Comparison of ENCODE assay signal across 14 cellular contexts in genomic region chr22:46969961-46970360, GRCh38.
A peak's percentile ranks its signal among the peaks of the same experiment; 100 is the strongest.
DNase-seq lines count a peak whose midpoint lies in the region; ATAC-seq and TF ChIP-seq lines count a peak whose summit lies in the region.
"Had no signal": no experiment of that assay in that cellular context is flagged by ENCODE, and none has a peak within 500 bp of the region (broad histone marks: within the 10 kb centered on the region; RNA-seq: fewer than 3 reads in every experiment).

No MANE protein-coding gene starts in this region.

- TF ChIP-seq EP300 in sigmoid colon (IDR thresholded peaks at IDR 0.05), result no peak

- no peaks in the 10 kb centered on the region for H3K36me3 Mint-ChIP-seq in T-helper 2 cell treated with Interferon-gamma antibody and Interleukin-4, amounts not matched to agents 5 μg/mL and 100 μg/mL, for 36 hours (ENCODE audit: low read depth)

- no peak for TF ChIP-seq CTCF in sigmoid colon (IDR thresholded peaks at IDR 0.05)
- no peak for TF ChIP-seq CTCF in BE2C (IDR thresholded peaks at IDR 0.05; ENCODE audit: low read depth, low read length)

- H3K9me3 Mint-ChIP-seq in T-helper 2 cell treated with Interferon-gamma antibody and Interleukin-4, amounts not matched to agents 5 μg/mL and 100 μg/mL, for 36 hours, result no peaks in the 10 kb centered on the region

- no peaks in the 10 kb centered on the region for H3K27me3 Mint-ChIP-seq in T-helper 2 cell treated with Interferon-gamma antibody and Interleukin-4, amounts not matched to agents 5 μg/mL and 100 μg/mL, for 36 hours (ENCODE audit: low read depth)

- peak; percentile 15 to 41 for ATAC-seq in activated CD4-positive, CD25-positive, alpha-beta regulatory T cell treated with anti-CD3 and anti-CD28 coated beads, Interleukin-2, amount 50 U/mL, for 24 hours
- peak; percentile 18 for ATAC-seq in GM21786 (IDR thresholded peaks at IDR 0.05; ENCODE audit: unreplicated experiment)
- ATAC-seq: left lung had no signal

- intact Hi-C loops in sigmoid colon (cut with DNase I), result loop anchor here (5.0 kb wide), 1 partner anchor 53 kb away; no protein-coding TSS in a partner anchor

- TF ChIP-seq POLR2A in sigmoid colon (IDR thresholded peaks at IDR 0.05), result no peak

- H3K36me3 ChIP-seq in sigmoid colon (peaks cover 0 to 10% (median 0%) of the 10 kb centered on the region in 4 donors), BE2C (no peaks in the 10 kb centered on the region)
- H3K36me3 ChIP-seq: ovary had no signal

- H3K27me3 ChIP-seq in sigmoid colon (no peaks in the 10 kb centered on the region), BE2C (no peaks in the 10 kb centered on the region)
- H3K27me3 ChIP-seq: left lung, ovary had no signal

- H3K4me3 ChIP-seq in sigmoid colon (no peak overlapping the region), BE2C (ENCODE audit: low read depth, low read length) (no peak overlapping the region)
- H3K4me3 ChIP-seq: left lung, ovary had no signal

- H3K4me3 Mint-ChIP-seq in T-helper 2 cell treated with Interferon-gamma antibody and Interleukin-4, amounts not matched to agents 5 μg/mL and 100 μg/mL, for 36 hours, result no peak overlapping the region

- H3K4me1 ChIP-seq in sigmoid colon (peaks cover 0 to 10% (median 0%) of the 10 kb centered on the region in 4 donors), BE2C (peaks cover 9% of the 10 kb centered on the region; the same call in 1 of the 2 replicates)

- no peak for DNase-seq in activated CD4-positive, CD25-positive, alpha-beta regulatory T cell treated with anti-CD3 and anti-CD28 coated beads, Interleukin-2, amount 50 U/mL, for 72 hours
- DNase-seq in T-helper 2 cell treated with Interferon-gamma antibody and Interleukin-4, amounts not matched to agents 5 μg/mL and 100 μg/mL, for 36 hours (ENCODE audit: low spot score), result peak; percentile 15
- peak; percentile 45 for DNase-seq in sigmoid colon
- DNase-seq in BE2C, result no peak
- DNase-seq in H4 (ENCODE audit: low spot score), result no peak
- DNase-seq in caudate nucleus (lab: John Stamatoyannopoulos, UW), result no peak
- DNase-seq: activated naive CD4-positive, alpha-beta T cell treated with anti-CD3 and anti-CD28 coated beads, Interleukin-2, amount 50 U/mL, for 16 hours; left lung; NCI-H2171 treated with DMSO at 0.1 percent for 48 hours; ovary; stimulated activated CD4-positive, alpha-beta T cell treated with anti-CD3 and anti-CD28 coated beads, Interleukin-4, amount 100 ng/mL, for 4 hours had no signal

- WGBS in sigmoid colon, 2 donors, result 88 to 92% methylated on average over 6 of the region's 6 CpGs

- peak overlapping the region; percentile 5 for H3K27ac Mint-ChIP-seq in T-helper 2 cell treated with Interferon-gamma antibody and Interleukin-4, amounts not matched to agents 5 μg/mL and 100 μg/mL, for 36 hours

- H3K4me1 Mint-ChIP-seq in T-helper 2 cell treated with Interferon-gamma antibody and Interleukin-4, amounts not matched to agents 5 μg/mL and 100 μg/mL, for 36 hours (ENCODE audit: low read depth), result peaks cover 14% of the 10 kb centered on the region

- H3K9me3 ChIP-seq in sigmoid colon, result no peaks in the 10 kb centered on the region
- H3K9me3 ChIP-seq in BE2C, result no peaks in the 10 kb centered on the region
- H3K9me3 ChIP-seq: left lung, ovary had no signal

- H3K27ac ChIP-seq in sigmoid colon (no peak overlapping the region), caudate nucleus (ENCODE audit: low read depth, low read length) (no peak overlapping the region)
- H3K27ac ChIP-seq: 22Rv1 had no signal

Comparison
In these comparisons a context has a peak if more than half of its experiments do, and no peak if none do; other contexts are left out.
1. DNase-seq: peak in T-helper 2 cell treated with Interferon-gamma antibody and Interleukin-4, amounts not matched to agents 5 μg/mL and 100 μg/mL, for 36 hours (single experiment) and sigmoid colon (single experiment); none in activated CD4-positive, CD25-positive, alpha-beta regulatory T cell treated with anti-CD3 and anti-CD28 coated beads, Interleukin-2, amount 50 U/mL, for 72 hours (single experiment), BE2C (single experiment), H4 (single experiment) and caudate nucleus (0 of 61).